Comparison of ENCODE assay signal across 1 cellular context in genomic region chr7:48028937-48029336, GRCh38.
TF ChIP-seq lines count a peak whose summit lies in the region.

Gene SUN3 (minus strand): TSS chr7:48029107. CDS start chr7:48028938, 169 bp downstream.

TF ChIP-seq in K562, 482 proteins besides CTCF, POLR2A, EP300 and RAD21 (continued from another document):
- TF ChIP-seq ATF4 (CRISPR knock-in tag; IDR thresholded peaks at IDR 0.05) (peak; percentile 79), CXXC5 (CRISPR knock-in tag; IDR thresholded peaks at IDR 0.05) (peak; percentile 29), SMAD2 (IDR thresholded peaks at IDR 0.05; ENCODE audit: low read depth, low read length) (no peak)
